Comparison of ENCODE assay signal across 1 cellular context in the genomic region with DNA sequence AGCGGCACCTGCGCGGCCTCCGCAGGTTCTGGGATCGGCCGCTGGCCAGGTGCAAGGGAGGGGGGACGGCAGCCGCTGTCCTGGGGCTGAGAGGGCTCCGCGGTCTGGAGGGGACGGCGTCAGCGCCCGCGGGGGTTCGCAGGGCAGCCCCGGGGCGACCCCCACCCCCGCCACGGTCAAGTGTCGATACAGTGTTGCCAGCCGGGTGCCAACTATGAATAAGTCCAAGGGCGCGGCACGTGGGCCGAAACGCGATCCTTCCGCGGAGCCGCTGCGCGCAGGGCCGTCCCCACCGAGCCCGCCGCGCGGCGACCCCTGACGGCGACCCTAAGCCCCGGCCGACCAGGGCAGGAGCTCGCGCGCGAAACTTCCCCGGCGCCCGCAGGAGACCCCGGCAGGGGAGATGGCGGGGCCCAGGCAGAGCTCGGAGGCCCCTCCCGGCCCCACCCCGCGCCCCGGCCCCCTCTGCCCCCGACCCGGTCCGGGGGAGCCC.
TF ChIP-seq lines count a peak whose summit lies in the region.

No MANE protein-coding gene starts in this region.

TF ChIP-seq in HepG2, 621 proteins besides CTCF, POLR2A, EP300 and RAD21 (continued from another document and continues in another):
- TF ChIP-seq, protein P1, sequence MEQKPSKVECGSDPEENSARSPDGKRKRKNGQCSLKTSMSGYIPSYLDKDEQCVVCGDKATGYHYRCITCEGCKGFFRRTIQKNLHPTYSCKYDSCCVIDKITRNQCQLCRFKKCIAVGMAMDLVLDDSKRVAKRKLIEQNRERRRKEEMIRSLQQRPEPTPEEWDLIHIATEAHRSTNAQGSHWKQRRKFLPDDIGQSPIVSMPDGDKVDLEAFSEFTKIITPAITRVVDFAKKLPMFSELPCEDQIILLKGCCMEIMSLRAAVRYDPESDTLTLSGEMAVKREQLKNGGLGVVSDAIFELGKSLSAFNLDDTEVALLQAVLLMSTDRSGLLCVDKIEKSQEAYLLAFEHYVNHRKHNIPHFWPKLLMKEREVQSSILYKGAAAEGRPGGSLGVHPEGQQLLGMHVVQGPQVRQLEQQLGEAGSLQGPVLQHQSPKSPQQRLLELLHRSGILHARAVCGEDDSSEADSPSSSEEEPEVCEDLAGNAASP (CRISPR knock-in tag; IDR thresholded peaks at IDR 0.05; ENCODE audit: borderline replicate concordance) = 0 out of 2 replicates have a peak, but pooled peaks have one; percentile 52
- TF ChIP-seq, protein P2, sequence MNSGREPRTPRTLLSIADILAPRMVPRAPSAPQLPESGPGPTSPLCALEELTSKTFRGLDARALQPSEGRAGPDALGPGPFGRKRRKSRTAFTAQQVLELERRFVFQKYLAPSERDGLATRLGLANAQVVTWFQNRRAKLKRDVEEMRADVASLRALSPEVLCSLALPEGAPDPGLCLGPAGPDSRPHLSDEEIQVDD (CRISPR knock-in tag; IDR thresholded peaks at IDR 0.05; ENCODE audit: borderline replicate concordance) = peak; percentile 42; the same call in 1 of the 2 replicates
- TF ChIP-seq RXRB (CRISPR knock-in tag; IDR thresholded peaks at IDR 0.05; ENCODE audit: borderline replicate concordance) (0 out of 2 replicates have a peak, but pooled peaks have one; percentile 14), TGIF2 (CRISPR knock-in tag; IDR thresholded peaks at IDR 0.05) (0 out of 2 replicates have a peak, but pooled peaks have one; percentile 25), GABPB1 (CRISPR knock-in tag; IDR thresholded peaks at IDR 0.05) (peak; percentile 61; the same call in 1 of the 2 replicates), SOX6 (IDR thresholded peaks at IDR 0.05) (no peak), SOX6 (CRISPR knock-in tag; IDR thresholded peaks at IDR 0.05) (0 out of 2 replicates have a peak, but pooled peaks have one; percentile 9), RELA (CRISPR knock-in tag; IDR thresholded peaks at IDR 0.05) (peak; percentile 8; the same call in 1 of the 2 replicates), ZBTB7A (CRISPR knock-in tag; IDR thresholded peaks at IDR 0.05) (0 out of 2 replicates have a peak, but pooled peaks have one; percentile 31), ZFX (CRISPR knock-in tag; IDR thresholded peaks at IDR 0.05; ENCODE audit: low read depth) (peak; percentile 78), ZNF543 (CRISPR knock-in tag; IDR thresholded peaks at IDR 0.05) (0 out of 2 replicates have a peak, but pooled peaks have one; percentile 37), HDAC1 (CRISPR knock-in tag; IDR thresholded peaks at IDR 0.05) (peak; percentile 34; the same call in 1 of the 2 replicates), GFI1 (CRISPR knock-in tag; IDR thresholded peaks at IDR 0.05; ENCODE audit: borderline replicate concordance) (peak; percentile 29; the same call in 1 of the 2 replicates), PAX8 (CRISPR knock-in tag; IDR thresholded peaks at IDR 0.05; ENCODE audit: borderline replicate concordance) (no peak), LCORL (IDR thresholded peaks at IDR 0.05) (no peak), LCORL (CRISPR knock-in tag; IDR thresholded peaks at IDR 0.05) (peak; percentile 62; the same call in 1 of the 2 replicates), HNRNPK (IDR thresholded peaks at IDR 0.05; ENCODE audit: low read depth, low read length, poor library complexity, severe bottlenecking) (peak; percentile 56), KDM5B (CRISPR knock-in tag; IDR thresholded peaks at IDR 0.05; ENCODE audit: borderline replicate concordance) (peak; percentile 76; the same call in 1 of the 2 replicates)
- TF ChIP-seq, protein P3, sequence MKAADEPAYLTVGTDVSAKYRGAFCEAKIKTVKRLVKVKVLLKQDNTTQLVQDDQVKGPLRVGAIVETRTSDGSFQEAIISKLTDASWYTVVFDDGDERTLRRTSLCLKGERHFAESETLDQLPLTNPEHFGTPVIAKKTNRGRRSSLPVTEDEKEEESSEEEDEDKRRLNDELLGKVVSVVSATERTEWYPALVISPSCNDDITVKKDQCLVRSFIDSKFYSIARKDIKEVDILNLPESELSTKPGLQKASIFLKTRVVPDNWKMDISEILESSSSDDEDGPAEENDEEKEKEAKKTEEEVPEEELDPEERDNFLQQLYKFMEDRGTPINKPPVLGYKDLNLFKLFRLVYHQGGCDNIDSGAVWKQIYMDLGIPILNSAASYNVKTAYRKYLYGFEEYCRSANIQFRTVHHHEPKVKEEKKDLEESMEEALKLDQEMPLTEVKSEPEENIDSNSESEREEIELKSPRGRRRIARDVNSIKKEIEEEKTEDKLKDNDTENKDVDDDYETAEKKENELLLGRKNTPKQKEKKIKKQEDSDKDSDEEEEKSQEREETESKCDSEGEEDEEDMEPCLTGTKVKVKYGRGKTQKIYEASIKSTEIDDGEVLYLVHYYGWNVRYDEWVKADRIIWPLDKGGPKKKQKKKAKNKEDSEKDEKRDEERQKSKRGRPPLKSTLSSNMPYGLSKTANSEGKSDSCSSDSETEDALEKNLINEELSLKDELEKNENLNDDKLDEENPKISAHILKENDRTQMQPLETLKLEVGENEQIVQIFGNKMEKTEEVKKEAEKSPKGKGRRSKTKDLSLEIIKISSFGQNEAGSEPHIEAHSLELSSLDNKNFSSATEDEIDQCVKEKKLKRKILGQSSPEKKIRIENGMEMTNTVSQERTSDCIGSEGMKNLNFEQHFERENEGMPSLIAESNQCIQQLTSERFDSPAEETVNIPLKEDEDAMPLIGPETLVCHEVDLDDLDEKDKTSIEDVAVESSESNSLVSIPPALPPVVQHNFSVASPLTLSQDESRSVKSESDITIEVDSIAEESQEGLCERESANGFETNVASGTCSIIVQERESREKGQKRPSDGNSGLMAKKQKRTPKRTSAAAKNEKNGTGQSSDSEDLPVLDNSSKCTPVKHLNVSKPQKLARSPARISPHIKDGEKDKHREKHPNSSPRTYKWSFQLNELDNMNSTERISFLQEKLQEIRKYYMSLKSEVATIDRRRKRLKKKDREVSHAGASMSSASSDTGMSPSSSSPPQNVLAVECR (CRISPR knock-in tag; IDR thresholded peaks at IDR 0.05; ENCODE audit: borderline replicate concordance) = peak; percentile 54; the same call in 1 of the 2 replicates
- TF ChIP-seq, protein P4, sequence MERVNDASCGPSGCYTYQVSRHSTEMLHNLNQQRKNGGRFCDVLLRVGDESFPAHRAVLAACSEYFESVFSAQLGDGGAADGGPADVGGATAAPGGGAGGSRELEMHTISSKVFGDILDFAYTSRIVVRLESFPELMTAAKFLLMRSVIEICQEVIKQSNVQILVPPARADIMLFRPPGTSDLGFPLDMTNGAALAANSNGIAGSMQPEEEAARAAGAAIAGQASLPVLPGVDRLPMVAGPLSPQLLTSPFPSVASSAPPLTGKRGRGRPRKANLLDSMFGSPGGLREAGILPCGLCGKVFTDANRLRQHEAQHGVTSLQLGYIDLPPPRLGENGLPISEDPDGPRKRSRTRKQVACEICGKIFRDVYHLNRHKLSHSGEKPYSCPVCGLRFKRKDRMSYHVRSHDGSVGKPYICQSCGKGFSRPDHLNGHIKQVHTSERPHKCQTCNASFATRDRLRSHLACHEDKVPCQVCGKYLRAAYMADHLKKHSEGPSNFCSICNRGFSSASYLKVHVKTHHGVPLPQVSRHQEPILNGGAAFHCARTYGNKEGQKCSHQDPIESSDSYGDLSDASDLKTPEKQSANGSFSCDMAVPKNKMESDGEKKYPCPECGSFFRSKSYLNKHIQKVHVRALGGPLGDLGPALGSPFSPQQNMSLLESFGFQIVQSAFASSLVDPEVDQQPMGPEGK (CRISPR knock-in tag; IDR thresholded peaks at IDR 0.05) = peak; percentile 58
- TF ChIP-seq, protein P5, sequence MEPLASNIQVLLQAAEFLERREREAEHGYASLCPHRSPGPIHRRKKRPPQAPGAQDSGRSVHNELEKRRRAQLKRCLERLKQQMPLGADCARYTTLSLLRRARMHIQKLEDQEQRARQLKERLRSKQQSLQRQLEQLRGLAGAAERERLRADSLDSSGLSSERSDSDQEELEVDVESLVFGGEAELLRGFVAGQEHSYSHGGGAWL (CRISPR knock-in tag; IDR thresholded peaks at IDR 0.05) = peak; percentile 57; the same call in 1 of the 2 replicates
- TF ChIP-seq, protein P6, sequence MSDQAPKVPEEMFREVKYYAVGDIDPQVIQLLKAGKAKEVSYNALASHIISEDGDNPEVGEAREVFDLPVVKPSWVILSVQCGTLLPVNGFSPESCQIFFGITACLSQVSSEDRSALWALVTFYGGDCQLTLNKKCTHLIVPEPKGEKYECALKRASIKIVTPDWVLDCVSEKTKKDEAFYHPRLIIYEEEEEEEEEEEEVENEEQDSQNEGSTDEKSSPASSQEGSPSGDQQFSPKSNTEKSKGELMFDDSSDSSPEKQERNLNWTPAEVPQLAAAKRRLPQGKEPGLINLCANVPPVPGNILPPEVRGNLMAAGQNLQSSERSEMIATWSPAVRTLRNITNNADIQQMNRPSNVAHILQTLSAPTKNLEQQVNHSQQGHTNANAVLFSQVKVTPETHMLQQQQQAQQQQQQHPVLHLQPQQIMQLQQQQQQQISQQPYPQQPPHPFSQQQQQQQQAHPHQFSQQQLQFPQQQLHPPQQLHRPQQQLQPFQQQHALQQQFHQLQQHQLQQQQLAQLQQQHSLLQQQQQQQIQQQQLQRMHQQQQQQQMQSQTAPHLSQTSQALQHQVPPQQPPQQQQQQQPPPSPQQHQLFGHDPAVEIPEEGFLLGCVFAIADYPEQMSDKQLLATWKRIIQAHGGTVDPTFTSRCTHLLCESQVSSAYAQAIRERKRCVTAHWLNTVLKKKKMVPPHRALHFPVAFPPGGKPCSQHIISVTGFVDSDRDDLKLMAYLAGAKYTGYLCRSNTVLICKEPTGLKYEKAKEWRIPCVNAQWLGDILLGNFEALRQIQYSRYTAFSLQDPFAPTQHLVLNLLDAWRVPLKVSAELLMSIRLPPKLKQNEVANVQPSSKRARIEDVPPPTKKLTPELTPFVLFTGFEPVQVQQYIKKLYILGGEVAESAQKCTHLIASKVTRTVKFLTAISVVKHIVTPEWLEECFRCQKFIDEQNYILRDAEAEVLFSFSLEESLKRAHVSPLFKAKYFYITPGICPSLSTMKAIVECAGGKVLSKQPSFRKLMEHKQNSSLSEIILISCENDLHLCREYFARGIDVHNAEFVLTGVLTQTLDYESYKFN (CRISPR knock-in tag; conservative IDR thresholded peaks at IDR 0.05) = 0 out of 2 replicates have a peak, but pooled peaks have one; percentile 20
- TF ChIP-seq, protein P7, sequence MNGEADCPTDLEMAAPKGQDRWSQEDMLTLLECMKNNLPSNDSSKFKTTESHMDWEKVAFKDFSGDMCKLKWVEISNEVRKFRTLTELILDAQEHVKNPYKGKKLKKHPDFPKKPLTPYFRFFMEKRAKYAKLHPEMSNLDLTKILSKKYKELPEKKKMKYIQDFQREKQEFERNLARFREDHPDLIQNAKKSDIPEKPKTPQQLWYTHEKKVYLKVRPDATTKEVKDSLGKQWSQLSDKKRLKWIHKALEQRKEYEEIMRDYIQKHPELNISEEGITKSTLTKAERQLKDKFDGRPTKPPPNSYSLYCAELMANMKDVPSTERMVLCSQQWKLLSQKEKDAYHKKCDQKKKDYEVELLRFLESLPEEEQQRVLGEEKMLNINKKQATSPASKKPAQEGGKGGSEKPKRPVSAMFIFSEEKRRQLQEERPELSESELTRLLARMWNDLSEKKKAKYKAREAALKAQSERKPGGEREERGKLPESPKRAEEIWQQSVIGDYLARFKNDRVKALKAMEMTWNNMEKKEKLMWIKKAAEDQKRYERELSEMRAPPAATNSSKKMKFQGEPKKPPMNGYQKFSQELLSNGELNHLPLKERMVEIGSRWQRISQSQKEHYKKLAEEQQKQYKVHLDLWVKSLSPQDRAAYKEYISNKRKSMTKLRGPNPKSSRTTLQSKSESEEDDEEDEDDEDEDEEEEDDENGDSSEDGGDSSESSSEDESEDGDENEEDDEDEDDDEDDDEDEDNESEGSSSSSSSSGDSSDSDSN (CRISPR knock-in tag; IDR thresholded peaks at IDR 0.05) = peak; percentile 77
- TF ChIP-seq, protein P8, sequence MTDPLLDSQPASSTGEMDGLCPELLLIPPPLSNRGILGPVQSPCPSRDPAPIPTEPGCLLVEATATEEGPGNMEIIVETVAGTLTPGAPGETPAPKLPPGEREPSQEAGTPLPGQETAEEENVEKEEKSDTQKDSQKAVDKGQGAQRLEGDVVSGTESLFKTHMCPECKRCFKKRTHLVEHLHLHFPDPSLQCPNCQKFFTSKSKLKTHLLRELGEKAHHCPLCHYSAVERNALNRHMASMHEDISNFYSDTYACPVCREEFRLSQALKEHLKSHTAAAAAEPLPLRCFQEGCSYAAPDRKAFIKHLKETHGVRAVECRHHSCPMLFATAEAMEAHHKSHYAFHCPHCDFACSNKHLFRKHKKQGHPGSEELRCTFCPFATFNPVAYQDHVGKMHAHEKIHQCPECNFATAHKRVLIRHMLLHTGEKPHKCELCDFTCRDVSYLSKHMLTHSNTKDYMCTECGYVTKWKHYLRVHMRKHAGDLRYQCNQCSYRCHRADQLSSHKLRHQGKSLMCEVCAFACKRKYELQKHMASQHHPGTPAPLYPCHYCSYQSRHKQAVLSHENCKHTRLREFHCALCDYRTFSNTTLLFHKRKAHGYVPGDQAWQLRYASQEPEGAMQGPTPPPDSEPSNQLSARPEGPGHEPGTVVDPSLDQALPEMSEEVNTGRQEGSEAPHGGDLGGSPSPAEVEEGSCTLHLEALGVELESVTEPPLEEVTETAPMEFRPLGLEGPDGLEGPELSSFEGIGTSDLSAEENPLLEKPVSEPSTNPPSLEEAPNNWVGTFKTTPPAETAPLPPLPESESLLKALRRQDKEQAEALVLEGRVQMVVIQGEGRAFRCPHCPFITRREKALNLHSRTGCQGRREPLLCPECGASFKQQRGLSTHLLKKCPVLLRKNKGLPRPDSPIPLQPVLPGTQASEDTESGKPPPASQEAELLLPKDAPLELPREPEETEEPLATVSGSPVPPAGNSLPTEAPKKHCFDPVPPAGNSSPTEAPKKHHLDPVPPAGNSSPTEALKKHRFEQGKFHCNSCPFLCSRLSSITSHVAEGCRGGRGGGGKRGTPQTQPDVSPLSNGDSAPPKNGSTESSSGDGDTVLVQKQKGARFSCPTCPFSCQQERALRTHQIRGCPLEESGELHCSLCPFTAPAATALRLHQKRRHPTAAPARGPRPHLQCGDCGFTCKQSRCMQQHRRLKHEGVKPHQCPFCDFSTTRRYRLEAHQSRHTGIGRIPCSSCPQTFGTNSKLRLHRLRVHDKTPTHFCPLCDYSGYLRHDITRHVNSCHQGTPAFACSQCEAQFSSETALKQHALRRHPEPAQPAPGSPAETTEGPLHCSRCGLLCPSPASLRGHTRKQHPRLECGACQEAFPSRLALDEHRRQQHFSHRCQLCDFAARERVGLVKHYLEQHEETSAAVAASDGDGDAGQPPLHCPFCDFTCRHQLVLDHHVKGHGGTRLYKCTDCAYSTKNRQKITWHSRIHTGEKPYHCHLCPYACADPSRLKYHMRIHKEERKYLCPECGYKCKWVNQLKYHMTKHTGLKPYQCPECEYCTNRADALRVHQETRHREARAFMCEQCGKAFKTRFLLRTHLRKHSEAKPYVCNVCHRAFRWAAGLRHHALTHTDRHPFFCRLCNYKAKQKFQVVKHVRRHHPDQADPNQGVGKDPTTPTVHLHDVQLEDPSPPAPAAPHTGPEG (CRISPR knock-in tag; IDR thresholded peaks at IDR 0.05) = peak; percentile 15; the same call in 1 of the 2 replicates
- TF ChIP-seq, protein P9, sequence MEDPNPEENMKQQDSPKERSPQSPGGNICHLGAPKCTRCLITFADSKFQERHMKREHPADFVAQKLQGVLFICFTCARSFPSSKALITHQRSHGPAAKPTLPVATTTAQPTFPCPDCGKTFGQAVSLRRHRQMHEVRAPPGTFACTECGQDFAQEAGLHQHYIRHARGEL (CRISPR knock-in tag; IDR thresholded peaks at IDR 0.05) = no peak
- TF ChIP-seq, protein P10, sequence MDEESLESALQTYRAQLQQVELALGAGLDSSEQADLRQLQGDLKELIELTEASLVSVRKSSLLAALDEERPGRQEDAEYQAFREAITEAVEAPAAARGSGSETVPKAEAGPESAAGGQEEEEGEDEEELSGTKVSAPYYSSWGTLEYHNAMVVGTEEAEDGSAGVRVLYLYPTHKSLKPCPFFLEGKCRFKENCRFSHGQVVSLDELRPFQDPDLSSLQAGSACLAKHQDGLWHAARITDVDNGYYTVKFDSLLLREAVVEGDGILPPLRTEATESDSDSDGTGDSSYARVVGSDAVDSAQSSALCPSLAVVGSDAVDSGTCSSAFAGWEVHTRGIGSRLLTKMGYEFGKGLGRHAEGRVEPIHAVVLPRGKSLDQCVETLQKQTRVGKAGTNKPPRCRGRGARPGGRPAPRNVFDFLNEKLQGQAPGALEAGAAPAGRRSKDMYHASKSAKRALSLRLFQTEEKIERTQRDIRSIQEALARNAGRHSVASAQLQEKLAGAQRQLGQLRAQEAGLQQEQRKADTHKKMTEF (CRISPR knock-in tag; IDR thresholded peaks at IDR 0.05) = peak; percentile 67; the same call in 1 of the 2 replicates
